ENCODE assay signal across 17 cellular contexts in genomic region chr3:157906627-157907026, GRCh38.
DNase-seq lines count a peak whose midpoint lies in the region; ATAC-seq, FAIRE-seq and TF ChIP-seq lines count a peak whose summit lies in the region.
"Had no signal": no experiment of that assay in that cellular context is flagged by ENCODE, and none has a peak within 500 bp of the region (broad histone marks: within the 10 kb centered on the region; RNA-seq: fewer than 3 reads in every experiment).

No MANE protein-coding gene starts in this region.

- H2AFZ ChIP-seq in astrocyte (ENCODE audit: low read depth, low read length): no peak overlapping the region

- no peak for TF ChIP-seq POLR2A in transverse colon (IDR thresholded peaks at IDR 0.05)

- H3K4me1 ChIP-seq in astrocyte (ENCODE audit: insufficient read depth, low read length) (no peaks in the 10 kb centered on the region), transverse colon (no peaks in the 10 kb centered on the region)

- H3K4me3 ChIP-seq in HFF-Myc (replicated peaks; ENCODE audit: low read depth, low read length) (no peak overlapping the region), astrocyte (ENCODE audit: insufficient read depth, low read depth, low read length) (no peak overlapping the region), transverse colon (no peak overlapping the region)
- H3K4me3 ChIP-seq: thoracic aorta had no signal

- H3K27me3 ChIP-seq in astrocyte (ENCODE audit: insufficient read depth, low read length): no peaks in the 10 kb centered on the region
- no peaks in the 10 kb centered on the region for H3K27me3 ChIP-seq in transverse colon

- no peaks in the 10 kb centered on the region for H3K36me3 ChIP-seq in astrocyte (ENCODE audit: insufficient read depth, low read length)
- no peaks in the 10 kb centered on the region for H3K36me3 ChIP-seq in transverse colon
- H3K36me3 ChIP-seq: thoracic aorta had no signal

- peak; percentile 67 for DNase-seq in AG20443 (ENCODE audit: low spot score)
- DNase-seq in HFF-Myc (ENCODE audit: extremely low read depth, low read depth): peak; percentile 45
- peak; percentile 1 for DNase-seq in astrocyte (ENCODE audit: low read depth)
- peak; percentile 16 for DNase-seq in kidney tubule cell (ENCODE audit: low spot score)
- no peak for DNase-seq in transverse colon
- no peak for DNase-seq in GM10248 (ENCODE audit: extremely low spot score)
- DNase-seq: activated CD4-positive, alpha-beta T cell treated with anti-CD3 and anti-CD28 coated beads for 1 hour; activated effector memory CD4-positive, alpha-beta T cell treated with anti-CD3 and anti-CD28 coated beads, Interleukin-2, amount 50 U/mL, for 16 hours; anterior cingulate cortex; CD8-positive, alpha-beta T cell; hippocampal formation; Karpas-422; NCI-H1436 treated with DMSO at 0.1 percent for 48 hours; stimulated activated CD4-positive, alpha-beta T cell treated with anti-CD3 and anti-CD28 coated beads, Interleukin-4, amount 100 ng/mL, for 1 hour had no signal

- POLR2A ChIA-PET in GM10248 (lab: Yijun Ruan, JAX): no interaction called here

- TF ChIP-seq EP300 in transverse colon (IDR thresholded peaks at IDR 0.05; ENCODE audit: low read depth): no peak

- CTCF ChIA-PET in GM10248 (lab: Yijun Ruan, JAX): no interaction called here

- H3K9ac ChIP-seq in astrocyte (ENCODE audit: low read length): no peak overlapping the region

- in situ Hi-C loops in transverse colon (cut with MboI; ENCODE audit: low pct_ligation_motif_present in 1 of 4, low pct_unique_long_range_greater_than_20kb in 1 of 4, low sequenced_read_pairs in 3 of 4): no loop called here

- H3K27ac Mint-ChIP-seq in astrocyte (ENCODE audit: unreplicated experiment): no peak overlapping the region
- H3K27ac Mint-ChIP-seq: CD8-positive, alpha-beta T cell had no signal

- no peaks in the 10 kb centered on the region for H3K27me3 Mint-ChIP-seq in astrocyte (ENCODE audit: low read depth, unreplicated experiment)

- FAIRE-seq in astrocyte (lab: Jason Lieb, UNC): peak; percentile 9
- FAIRE-seq: H1 had no signal

- no peak overlapping the region for H3K4me2 ChIP-seq in astrocyte (ENCODE audit: low read length)

- H3K36me3 Mint-ChIP-seq in astrocyte (ENCODE audit: low read depth, unreplicated experiment): no peaks in the 10 kb centered on the region
- H3K36me3 Mint-ChIP-seq: CD8-positive, alpha-beta T cell had no signal

- no peaks in the 10 kb centered on the region for H3K4me1 Mint-ChIP-seq in astrocyte (ENCODE audit: low read depth, unreplicated experiment)

- ATAC-seq in GM19023 (IDR thresholded peaks at IDR 0.05; ENCODE audit: unreplicated experiment): no peak
- ATAC-seq: CD8-positive, alpha-beta T cell had no signal

- no peak overlapping the region for H3K4me3 Mint-ChIP-seq in astrocyte (ENCODE audit: unreplicated experiment)
- H3K4me3 Mint-ChIP-seq: CD8-positive, alpha-beta T cell had no signal

- H4K20me1 ChIP-seq in astrocyte (ENCODE audit: insufficient read depth, low read length): no peaks in the 10 kb centered on the region

- H3K27ac ChIP-seq in astrocyte (ENCODE audit: low read depth, low read length): no peak overlapping the region
- H3K27ac ChIP-seq in transverse colon: no peak overlapping the region
- H3K27ac ChIP-seq: thoracic aorta had no signal

- H3K9me3 ChIP-seq in astrocyte (ENCODE audit: insufficient read depth, low read depth, low read length) (no peaks in the 10 kb centered on the region), transverse colon (no peaks in the 10 kb centered on the region)
- H3K9me3 ChIP-seq: thoracic aorta had no signal

- no peaks in the 10 kb centered on the region for H3K79me2 ChIP-seq in astrocyte (ENCODE audit: insufficient read depth, low read length)

- intact Hi-C loops in transverse colon (cut with DNase I; ENCODE audit: low total_unique reads): no loop called here

- H3K9me3 Mint-ChIP-seq in astrocyte (ENCODE audit: unreplicated experiment): peaks cover 2% of the 10 kb centered on the region

- TF ChIP-seq CTCF in HFF-Myc (IDR thresholded peaks at IDR 0.05; ENCODE audit: low read depth, low read length, missing control alignments) (peak; percentile 33), astrocyte (IDR thresholded peaks at IDR 0.05; ENCODE audit: insufficient read depth, low read depth, low read length) (no peak), transverse colon (IDR thresholded peaks at IDR 0.05) (no peak), GM10248 (IDR thresholded peaks at IDR 0.05; ENCODE audit: control extremely low read depth, extremely low read depth, low read depth, missing control alignments) (no peak)

Comparison
In these comparisons a context has a peak if more than half of its experiments do, and no peak if none do; other contexts are left out.
1. DNase-seq: peak in AG20443 (single experiment), HFF-Myc (single experiment), astrocyte (single experiment) and kidney tubule cell (single experiment); none in transverse colon (single experiment) and GM10248 (single experiment).